ENCODE assay signal across 20 cellular contexts in genomic region chr18:43079422-43079821, GRCh38.
"Had no signal": no experiment of that assay in that cellular context is flagged by ENCODE, and none has a peak within 500 bp of the region (broad histone marks: within the 10 kb centered on the region; RNA-seq: fewer than 3 reads in every experiment).

No MANE protein-coding gene starts in this region.

- H3K36me3 ChIP-seq: breast epithelium, Peyer's patch had no signal

- H3K27ac ChIP-seq: breast epithelium, coronary artery, KMS-11, Peyer's patch, RWPE1 had no signal

- ATAC-seq: activated CD8-positive, alpha-beta T cell treated with anti-CD3 and anti-CD28 coated beads, Interleukin-2, amount 10 ng/mL, durations not matched to agents 7 days and 5 days had no signal

- DNase-seq: activated CD4-positive, alpha-beta T cell treated with anti-CD3 and anti-CD28 coated beads for 48 hours; activated CD4-positive, alpha-beta T cell treated with anti-CD3 and anti-CD28 coated beads, Interleukin-2, amount 50 U/mL, for 4 hours; activated CD4-positive, CD25-positive, alpha-beta regulatory T cell treated with anti-CD3 and anti-CD28 coated beads, Interleukin-2, amount 50 U/mL, for 72 hours; activated CD8-positive, alpha-beta memory T cell treated with anti-CD3 and anti-CD28 coated beads, Interleukin-2, amount 50 U/mL, for 48 hours; activated CD8-positive, alpha-beta T cell treated with anti-CD3 and anti-CD28 coated beads, Interleukin-2, amount 10 ng/mL, durations not matched to agents 7 days and 5 days; activated naive CD4-positive, alpha-beta T cell; activated T-cell treated with anti-CD3 and anti-CD28 coated beads, Interleukin-2, amount 50 U/mL, for 1 hour; aorta; central memory CD4-positive, alpha-beta T cell; NCI-H1694; NCI-H2029; NCI-H226; NCI-H526; NCI-H82; Peyer's patch; SHP77 had no signal

- H3K4me1 ChIP-seq: breast epithelium, Peyer's patch had no signal

- H3K9ac ChIP-seq: KMS-11 had no signal

- H3K4me3 ChIP-seq: breast epithelium, coronary artery, Peyer's patch had no signal

- H3K27me3 ChIP-seq: Peyer's patch had no signal

- H3K4me2 ChIP-seq: KMS-11 had no signal
